Comparison of ENCODE assay signal across 1 cellular context in genomic region chrX:27354021-27354420, GRCh38.
TF ChIP-seq lines count a peak whose summit lies in the region.

No MANE protein-coding gene starts in this region.

TF ChIP-seq in A549, 52 proteins besides CTCF, POLR2A, EP300 and RAD21 (continued from another document):
- no peak for TF ChIP-seq ATOH8 (CRISPR knock-in tag; IDR thresholded peaks at IDR 0.05; ENCODE audit: low read depth)
- no peak for TF ChIP-seq CEBPB (IDR thresholded peaks at IDR 0.05)
- TF ChIP-seq HDAC2 (IDR thresholded peaks at IDR 0.05) = no peak
